8 cellular contexts compared by ENCODE assay signal in genomic region chr10:103192089-103192450, GRCh38. TPM values are rescaled to one million over a fixed set of nuclear protein-coding genes. Genes with fewer than 3 reads are reported as not detected.
A peak's percentile ranks its signal among the peaks of the same experiment; 100 is the strongest.
DNase-seq lines count a peak whose midpoint lies in the region; ATAC-seq and TF ChIP-seq lines count a peak whose summit lies in the region.

No MANE protein-coding gene starts in this region.

- H3K9ac ChIP-seq in MM.1S (ENCODE audit: low read length) (peak overlapping the region; percentile 96), mesenchymal stem cell (ENCODE audit: low read length) (peak overlapping the region; percentile 96)

- H3K27ac ChIP-seq in MM.1S (ENCODE audit: low read length) (peak overlapping the region; percentile 80; the same call in 1 of the 2 replicates), caudate nucleus (ENCODE audit: low read depth, low read length) (peak overlapping the region; percentile 94), mesenchymal stem cell (ENCODE audit: low read length, poor library complexity, severe bottlenecking) (peak overlapping the region; percentile 95), upper lobe of right lung (peak overlapping the region; percentile 97)

- H2AK5ac ChIP-seq in mesenchymal stem cell (ENCODE audit: low read length, severe bottlenecking): no peak overlapping the region

- peak overlapping the region in 1 of 2 experiments; percentile 89 for H3K23ac ChIP-seq in mesenchymal stem cell (ENCODE audit: low read length in 2 of 2)

- intact Hi-C loops in upper lobe of right lung (cut with DNase I): no loop called here

- no peak overlapping the region for H3K4ac ChIP-seq in mesenchymal stem cell (ENCODE audit: low read depth in 1 of 2, low read length in 2 of 2)

- H4K91ac ChIP-seq in mesenchymal stem cell (ENCODE audit: low read length): no peak overlapping the region

- peak overlapping the region in 1 of 2 experiments; percentile 96 for H3K18ac ChIP-seq in mesenchymal stem cell (ENCODE audit: low read depth in 1 of 2, low read length in 2 of 2)

- ATAC-seq in GM18867 (IDR thresholded peaks at IDR 0.05; ENCODE audit: unreplicated experiment): peak; percentile 11
- ATAC-seq in upper lobe of right lung: no peak
- ATAC-seq in GM21737 (IDR thresholded peaks at IDR 0.05; ENCODE audit: unreplicated experiment): no peak
- no peak for ATAC-seq in GM21723 (IDR thresholded peaks at IDR 0.05; ENCODE audit: unreplicated experiment)
- ATAC-seq in omental fat pad (ENCODE audit: low FRiP score): no peak

- H2BK15ac ChIP-seq in mesenchymal stem cell (ENCODE audit: low read depth, poor library complexity, severe bottlenecking): no peak overlapping the region

- H3K4me1 ChIP-seq in MM.1S (ENCODE audit: low read length) (peaks cover 21% of the 10 kb centered on the region), mesenchymal stem cell (ENCODE audit: control insufficient read depth, insufficient read depth, low read depth, low read length) (peaks cover 8% of the 10 kb centered on the region), upper lobe of right lung (peaks cover 49% of the 10 kb centered on the region)

- H4K8ac ChIP-seq in mesenchymal stem cell (ENCODE audit: low read length): no peak overlapping the region

- H3K9me3 ChIP-seq in MM.1S (replicated peaks; ENCODE audit: insufficient read depth, low read length) (no peaks in the 10 kb centered on the region), mesenchymal stem cell (ENCODE audit: control insufficient read depth, low read length) (no peaks in the 10 kb centered on the region), upper lobe of right lung (no peaks in the 10 kb centered on the region)

- H2BK12ac ChIP-seq in mesenchymal stem cell (ENCODE audit: low read length in 2 of 2): no peak overlapping the region

- peaks cover 9% of the 10 kb centered on the region; the same call in 1 of the 2 replicates for H3F3A ChIP-seq in MM.1S (ENCODE audit: insufficient read depth, low read length)

- H2AFZ ChIP-seq in MM.1S (ENCODE audit: low read length): peak overlapping the region; percentile 51
- no peak overlapping the region for H2AFZ ChIP-seq in mesenchymal stem cell (ENCODE audit: low read depth, low read length)

- no peaks in the 10 kb centered on the region for H3K36me3 ChIP-seq in MM.1S (replicated peaks; ENCODE audit: insufficient read depth, low read length)
- peaks cover 0 to 3% of the 10 kb centered on the region in 2 experiments for H3K36me3 ChIP-seq in mesenchymal stem cell (ENCODE audit: control insufficient read depth in 1 of 2, insufficient read depth in 2 of 2, low read depth in 1 of 2, low read length in 2 of 2)
- peaks cover 7% of the 10 kb centered on the region for H3K36me3 ChIP-seq in upper lobe of right lung

- DNase-seq in MM.1S (peak; percentile 6), caudate nucleus (lab: John Stamatoyannopoulos, UW) (peak in 5 of 61 donors; percentile 6 to 52 (median 35)), mesenchymal stem cell (peak; percentile 34), upper lobe of right lung (no peak), omental fat pad (ENCODE audit: low spot score) (no peak)

- 7% methylated on average over 14 of the region's 14 CpGs for WGBS in mesenchymal stem cell

- no peak overlapping the region for H2BK120ac ChIP-seq in mesenchymal stem cell (ENCODE audit: low read depth, low read length)

- H3K14ac ChIP-seq in mesenchymal stem cell (ENCODE audit: low read length in 2 of 2): no peak overlapping the region

- H3K27me3 ChIP-seq in MM.1S (replicated peaks; ENCODE audit: insufficient read depth, low read length) (no peaks in the 10 kb centered on the region), mesenchymal stem cell (ENCODE audit: control insufficient read depth in 1 of 2, insufficient read depth in 1 of 2, low read length in 2 of 2) (no peaks in the 10 kb centered on the region), upper lobe of right lung (no peaks in the 10 kb centered on the region)

- TF ChIP-seq CTCF in MM.1S (IDR thresholded peaks at IDR 0.05; ENCODE audit: low read length): no peak
- TF ChIP-seq CTCF in upper lobe of right lung (IDR thresholded peaks at IDR 0.05): no peak
- no peak for TF ChIP-seq CTCF in omental fat pad (IDR thresholded peaks at IDR 0.05)

- H3K4me3 ChIP-seq in MM.1S (ENCODE audit: low read length) (peak overlapping the region; percentile 97), mesenchymal stem cell (ENCODE audit: insufficient read depth in 1 of 2, low read depth in 1 of 2, low read length in 2 of 2) (peak overlapping the region; percentile 96 to 98), upper lobe of right lung (peak overlapping the region; percentile 88)

- no peaks in the 10 kb centered on the region; the same call in 1 of the 2 replicates for H4K20me1 ChIP-seq in MM.1S (ENCODE audit: insufficient read depth, low read length)

- H3K9me2 ChIP-seq in MM.1S (replicated peaks; ENCODE audit: insufficient read depth, low read length): no peaks in the 10 kb centered on the region

- no peaks in the 10 kb centered on the region for H3K79me1 ChIP-seq in mesenchymal stem cell (replicated peaks; ENCODE audit: low read length, poor library complexity, severe bottlenecking)

- no peak overlapping the region for H2BK5ac ChIP-seq in mesenchymal stem cell (ENCODE audit: low read depth, low read length, poor library complexity, severe bottlenecking)

- peaks cover 58% of the 10 kb centered on the region for H3K79me2 ChIP-seq in MM.1S (ENCODE audit: low read length)

- peak overlapping the region; percentile 95 for H3K4me2 ChIP-seq in MM.1S (ENCODE audit: low read depth, low read length)
- peak overlapping the region; percentile 69 for H3K4me2 ChIP-seq in mesenchymal stem cell (ENCODE audit: low read length, poor library complexity, severe bottlenecking)

RNA-seq across cellular contexts. Expression of gene NT5C2, which starts 1.0 kb away (rescaled TPM):
- 52.2 TPM for polyA plus RNA-seq in mesenchymal stem cell (2013, experiment 1 of 2)
- polyA plus RNA-seq in mesenchymal stem cell (2013, experiment 2 of 2): 52.9 TPM
- total RNA-seq in upper lobe of right lung (92.7 TPM), omental fat pad (10 to 100 TPM; 46.9 to 94.6 (median 62.8) TPM)

RNA-seq across cellular contexts. Expression of gene RPEL1, which starts 53.6 kb away (rescaled TPM):
- polyA plus RNA-seq in mesenchymal stem cell (2013, experiment 1 of 2): not detected
- not detected for polyA plus RNA-seq in mesenchymal stem cell (2013, experiment 2 of 2)
- not detected for total RNA-seq in upper lobe of right lung
- total RNA-seq in omental fat pad: not detected

Comparison
In these comparisons a context has a peak if more than half of its experiments do, and no peak if none do; other contexts are left out.
1. DNase-seq: peak in MM.1S (single experiment) and mesenchymal stem cell (single experiment); none in upper lobe of right lung (single experiment) and omental fat pad (single experiment).
2. Peak in every context shown above with its lines, with median percentiles within 50 percentile points of each other: H3K27ac ChIP-seq and H3K4me3 ChIP-seq.